11 cellular contexts compared by ENCODE assay signal in genomic region chr1:155834296-155834926, GRCh38. TPM values are rescaled to one million over a fixed set of nuclear protein-coding genes. Genes with fewer than 3 reads are reported as not detected.
DNase-seq lines count a peak whose midpoint lies in the region; ATAC-seq and TF ChIP-seq lines count a peak whose summit lies in the region.
"Had no signal": no experiment of that assay in that cellular context is flagged by ENCODE, and none has a peak within 500 bp of the region (broad histone marks: within the 10 kb centered on the region; RNA-seq: fewer than 3 reads in every experiment).

No MANE protein-coding gene starts in this region.

- DNase-seq in activated CD8-positive, alpha-beta T cell treated with anti-CD3 and anti-CD28 coated beads for 36 hours, result no peak
- DNase-seq in activated CD8-positive, alpha-beta T cell treated with anti-CD3 and anti-CD28 coated beads, Interleukin-2, amount 10 ng/mL, durations not matched to agents 7 days and 5 days, result no peak
- peak; percentile 23 for DNase-seq in SIG-M5 (lab: John Stamatoyannopoulos, UW)
- DNase-seq in erythroblast (lab: John Stamatoyannopoulos, UW), result peak; percentile 61 to 62
- peak; percentile 7 for DNase-seq in retinal pigment epithelial cell (ENCODE audit: low read depth)
- DNase-seq in sciatic nerve (ENCODE audit: low spot score), result no peak
- no peak for DNase-seq in midbrain (lab: John Stamatoyannopoulos, UW)
- no peak for DNase-seq in activated CD4-positive, alpha-beta T cell treated with anti-CD3 and anti-CD28 coated beads, Interleukin-2, amount 10 ng/mL, durations not matched to agents 24 days and 14 days
- DNase-seq: Peyer's patch; stimulated activated CD4-positive, alpha-beta T cell treated with anti-CD3 and anti-CD28 coated beads, Interleukin-1b, Interleukin-23, amount 100 ng/mL, for 48 hours had no signal

- no peak for TF ChIP-seq POLR2A in erythroblast (IDR thresholded peaks at IDR 0.05; ENCODE audit: low read length)

- no peak for ATAC-seq in activated CD8-positive, alpha-beta T cell treated with anti-CD3 and anti-CD28 coated beads for 36 hours
- ATAC-seq in activated CD8-positive, alpha-beta T cell treated with anti-CD3 and anti-CD28 coated beads, Interleukin-2, amount 10 ng/mL, durations not matched to agents 7 days and 5 days, result no peak
- ATAC-seq in sciatic nerve, result no peak

- intact Hi-C loops in activated CD8-positive, alpha-beta T cell treated with anti-CD3 and anti-CD28 coated beads for 36 hours (cut with micrococcal nuclease), result no loop called here
- intact Hi-C loops in sciatic nerve (cut with DNase I), result no loop called here
- intact Hi-C loops in activated CD4-positive, alpha-beta T cell treated with anti-CD3 and anti-CD28 coated beads, Interleukin-2, amount 10 ng/mL, durations not matched to agents 24 days and 14 days (cut with micrococcal nuclease), result no loop called here

- H3K4me3 ChIP-seq in retinal pigment epithelial cell (ENCODE audit: low read length), result no peak overlapping the region
- H3K4me3 ChIP-seq: BLaER1, Peyer's patch had no signal

- peak overlapping the region; percentile 17 for H3K27ac Mint-ChIP-seq in activated CD8-positive, alpha-beta T cell treated with anti-CD3 and anti-CD28 coated beads for 36 hours
- no peak overlapping the region for H3K27ac Mint-ChIP-seq in activated CD8-positive, alpha-beta T cell treated with anti-CD3 and anti-CD28 coated beads, Interleukin-2, amount 10 ng/mL, durations not matched to agents 7 days and 5 days
- H3K27ac Mint-ChIP-seq in activated CD4-positive, alpha-beta T cell treated with anti-CD3 and anti-CD28 coated beads, Interleukin-2, amount 10 ng/mL, durations not matched to agents 24 days and 14 days, result no peak overlapping the region

- H3K4me1 Mint-ChIP-seq in activated CD8-positive, alpha-beta T cell treated with anti-CD3 and anti-CD28 coated beads for 36 hours (ENCODE audit: low read depth), result peaks cover 17% of the 10 kb centered on the region
- H3K4me1 Mint-ChIP-seq in activated CD8-positive, alpha-beta T cell treated with anti-CD3 and anti-CD28 coated beads, Interleukin-2, amount 10 ng/mL, durations not matched to agents 7 days and 5 days (ENCODE audit: low read depth), result peaks cover 31% of the 10 kb centered on the region
- H3K4me1 Mint-ChIP-seq in activated CD4-positive, alpha-beta T cell treated with anti-CD3 and anti-CD28 coated beads, Interleukin-2, amount 10 ng/mL, durations not matched to agents 24 days and 14 days, result peaks cover 29% of the 10 kb centered on the region

- no peaks in the 10 kb centered on the region for H3K27me3 Mint-ChIP-seq in activated CD8-positive, alpha-beta T cell treated with anti-CD3 and anti-CD28 coated beads for 36 hours
- H3K27me3 Mint-ChIP-seq in activated CD8-positive, alpha-beta T cell treated with anti-CD3 and anti-CD28 coated beads, Interleukin-2, amount 10 ng/mL, durations not matched to agents 7 days and 5 days (ENCODE audit: low read depth), result no peaks in the 10 kb centered on the region
- no peaks in the 10 kb centered on the region for H3K27me3 Mint-ChIP-seq in activated CD4-positive, alpha-beta T cell treated with anti-CD3 and anti-CD28 coated beads, Interleukin-2, amount 10 ng/mL, durations not matched to agents 24 days and 14 days

- no peak for TF ChIP-seq CTCF in activated CD8-positive, alpha-beta T cell treated with anti-CD3 and anti-CD28 coated beads for 36 hours (IDR thresholded peaks at IDR 0.05)
- no peak for TF ChIP-seq CTCF in retinal pigment epithelial cell (conservative IDR thresholded peaks at IDR 0.05; ENCODE audit: low read depth, low read length)

- no peaks in the 10 kb centered on the region for H3K9me3 Mint-ChIP-seq in activated CD8-positive, alpha-beta T cell treated with anti-CD3 and anti-CD28 coated beads for 36 hours
- H3K9me3 Mint-ChIP-seq in activated CD8-positive, alpha-beta T cell treated with anti-CD3 and anti-CD28 coated beads, Interleukin-2, amount 10 ng/mL, durations not matched to agents 7 days and 5 days (ENCODE audit: insufficient read depth), result no peaks in the 10 kb centered on the region
- peaks cover 4% of the 10 kb centered on the region for H3K9me3 Mint-ChIP-seq in activated CD4-positive, alpha-beta T cell treated with anti-CD3 and anti-CD28 coated beads, Interleukin-2, amount 10 ng/mL, durations not matched to agents 24 days and 14 days

- POLR2A ChIA-PET in activated CD8-positive, alpha-beta T cell treated with anti-CD3 and anti-CD28 coated beads for 36 hours (lab: Charles Lee), result interaction anchor here (0.7 kb wide), 1 partner anchor 36 kb away, joined by 5 read pairs; no protein-coding TSS in a partner anchor
- POLR2A ChIA-PET in activated CD8-positive, alpha-beta T cell treated with anti-CD3 and anti-CD28 coated beads, Interleukin-2, amount 10 ng/mL, durations not matched to agents 7 days and 5 days (lab: Charles Lee), result interaction anchor here (1.3 kb wide), 1 partner anchor 23 kb away, joined by 3 read pairs; the partner anchor contains the start of gene GON4L

- no peak overlapping the region for H3K4me3 Mint-ChIP-seq in activated CD8-positive, alpha-beta T cell treated with anti-CD3 and anti-CD28 coated beads for 36 hours
- no peak overlapping the region for H3K4me3 Mint-ChIP-seq in activated CD8-positive, alpha-beta T cell treated with anti-CD3 and anti-CD28 coated beads, Interleukin-2, amount 10 ng/mL, durations not matched to agents 7 days and 5 days
- H3K4me3 Mint-ChIP-seq in activated CD4-positive, alpha-beta T cell treated with anti-CD3 and anti-CD28 coated beads, Interleukin-2, amount 10 ng/mL, durations not matched to agents 24 days and 14 days, result no peak overlapping the region

- H3K36me3 Mint-ChIP-seq in activated CD8-positive, alpha-beta T cell treated with anti-CD3 and anti-CD28 coated beads for 36 hours (ENCODE audit: low read depth), result peaks cover 16% of the 10 kb centered on the region
- peaks cover 40% of the 10 kb centered on the region for H3K36me3 Mint-ChIP-seq in activated CD8-positive, alpha-beta T cell treated with anti-CD3 and anti-CD28 coated beads, Interleukin-2, amount 10 ng/mL, durations not matched to agents 7 days and 5 days (ENCODE audit: low read depth)
- peaks cover 29% of the 10 kb centered on the region for H3K36me3 Mint-ChIP-seq in activated CD4-positive, alpha-beta T cell treated with anti-CD3 and anti-CD28 coated beads, Interleukin-2, amount 10 ng/mL, durations not matched to agents 24 days and 14 days (ENCODE audit: low read depth)

- CTCF ChIA-PET in activated CD8-positive, alpha-beta T cell treated with anti-CD3 and anti-CD28 coated beads for 36 hours (lab: Charles Lee), result interaction anchor here (0.9 kb wide), 1 partner anchor 25 kb away, joined by 3 read pairs; the partner anchor contains the start of gene SYT11
- CTCF ChIA-PET in activated CD8-positive, alpha-beta T cell treated with anti-CD3 and anti-CD28 coated beads, Interleukin-2, amount 10 ng/mL, durations not matched to agents 7 days and 5 days (lab: Charles Lee), result no interaction called here

RNA-seq across cellular contexts. Expression of gene GON4L, which starts 22.6 kb away (rescaled TPM):
- total RNA-seq in activated CD8-positive, alpha-beta T cell treated with anti-CD3 and anti-CD28 coated beads for 36 hours, result 10 to 100 TPM; 43.4 to 46.8 TPM
- 10 to 100 TPM; 64.8 to 70.3 TPM for total RNA-seq in activated CD8-positive, alpha-beta T cell treated with anti-CD3 and anti-CD28 coated beads, Interleukin-2, amount 10 ng/mL, durations not matched to agents 7 days and 5 days
- total RNA-seq in sciatic nerve, result 79.6 TPM
- 63.2 and 64.0 TPM in 2 replicates for total RNA-seq in activated CD4-positive, alpha-beta T cell treated with anti-CD3 and anti-CD28 coated beads, Interleukin-2, amount 10 ng/mL, durations not matched to agents 24 days and 14 days

RNA-seq across cellular contexts. Expression of gene SYT11, which starts 25.0 kb away (rescaled TPM):
- total RNA-seq in activated CD8-positive, alpha-beta T cell treated with anti-CD3 and anti-CD28 coated beads for 36 hours, result 1 to 10 TPM; 8.7 to 9.2 TPM
- 10 to 100 TPM; 11.9 to 12.2 TPM for total RNA-seq in activated CD8-positive, alpha-beta T cell treated with anti-CD3 and anti-CD28 coated beads, Interleukin-2, amount 10 ng/mL, durations not matched to agents 7 days and 5 days
- total RNA-seq in sciatic nerve, result 45.0 TPM
- 17.8 and 18.5 TPM in 2 replicates for total RNA-seq in activated CD4-positive, alpha-beta T cell treated with anti-CD3 and anti-CD28 coated beads, Interleukin-2, amount 10 ng/mL, durations not matched to agents 24 days and 14 days

Comparison
In these comparisons a context has a peak if more than half of its experiments do, and no peak if none do; other contexts are left out.
1. DNase-seq: peak in SIG-M5 (single experiment), erythroblast (2 of 2) and retinal pigment epithelial cell (single experiment); none in activated CD8-positive, alpha-beta T cell treated with anti-CD3 and anti-CD28 coated beads for 36 hours (single experiment), activated CD8-positive, alpha-beta T cell treated with anti-CD3 and anti-CD28 coated beads, Interleukin-2, amount 10 ng/mL, durations not matched to agents 7 days and 5 days (single experiment), sciatic nerve (single experiment), midbrain (single experiment) and activated CD4-positive, alpha-beta T cell treated with anti-CD3 and anti-CD28 coated beads, Interleukin-2, amount 10 ng/mL, durations not matched to agents 24 days and 14 days (single experiment).